1 cellular context compared by ENCODE assay signal in the genomic region with DNA sequence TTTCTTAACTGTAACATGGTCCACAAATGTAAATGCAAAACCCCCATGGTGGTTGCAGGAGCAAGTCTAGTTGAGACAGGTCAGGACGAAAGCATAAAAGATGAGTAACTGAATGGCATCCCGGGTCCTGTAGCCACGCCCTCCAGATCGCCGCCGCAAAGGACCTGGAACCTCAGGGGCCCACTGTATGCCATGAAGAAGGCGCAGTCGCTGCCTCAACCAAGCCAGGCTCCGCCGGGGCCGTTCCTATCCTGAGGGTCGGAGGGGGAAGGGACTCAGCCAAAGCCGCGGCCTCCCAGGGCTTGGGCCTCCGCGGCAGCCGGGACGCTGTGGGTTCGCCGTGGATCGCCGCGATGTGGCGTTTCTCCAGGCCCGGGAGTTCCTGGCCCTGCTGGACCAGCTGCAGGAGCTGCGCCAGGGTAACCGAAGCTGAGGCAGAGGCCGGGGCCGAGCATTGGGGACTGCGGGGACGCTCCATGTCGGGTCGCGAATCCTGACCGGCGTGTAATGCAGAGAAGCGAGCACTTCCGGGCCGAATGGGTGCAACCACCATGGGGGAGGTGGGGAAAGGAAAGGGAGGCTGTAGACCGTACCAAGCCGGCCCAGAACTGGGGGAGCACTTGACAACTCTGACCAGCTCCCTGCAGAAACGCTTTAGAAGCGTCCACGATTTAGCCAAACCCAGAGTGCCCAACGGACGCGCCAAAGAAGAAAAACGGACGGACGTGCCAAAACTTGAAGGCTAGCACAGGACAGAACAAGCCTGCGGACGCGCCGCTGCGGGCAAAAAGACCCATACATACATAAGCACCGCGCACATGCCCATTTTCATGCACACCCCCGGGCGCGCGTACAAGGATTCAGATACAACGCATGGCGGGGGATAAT.
TF ChIP-seq lines count a peak whose summit lies in the region.

No MANE protein-coding gene starts in this region.

TF ChIP-seq in HepG2, 621 proteins besides CTCF, POLR2A, EP300 and RAD21 (continued from another document and continues in another):
- TF ChIP-seq, protein P1, sequence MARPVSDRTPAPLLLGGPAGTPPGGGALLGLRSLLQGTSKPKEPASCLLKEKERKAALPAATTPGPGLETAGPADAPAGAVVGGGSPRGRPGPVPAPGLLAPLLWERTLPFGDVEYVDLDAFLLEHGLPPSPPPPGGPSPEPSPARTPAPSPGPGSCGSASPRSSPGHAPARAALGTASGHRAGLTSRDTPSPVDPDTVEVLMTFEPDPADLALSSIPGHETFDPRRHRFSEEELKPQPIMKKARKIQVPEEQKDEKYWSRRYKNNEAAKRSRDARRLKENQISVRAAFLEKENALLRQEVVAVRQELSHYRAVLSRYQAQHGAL (CRISPR knock-in tag; IDR thresholded peaks at IDR 0.05; ENCODE audit: not compliant biosample characterization) = peak; percentile 47
- TF ChIP-seq, protein P2, sequence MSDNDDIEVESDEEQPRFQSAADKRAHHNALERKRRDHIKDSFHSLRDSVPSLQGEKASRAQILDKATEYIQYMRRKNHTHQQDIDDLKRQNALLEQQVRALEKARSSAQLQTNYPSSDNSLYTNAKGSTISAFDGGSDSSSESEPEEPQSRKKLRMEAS (IDR thresholded peaks at IDR 0.05) = peak; percentile 74; the same call in 1 of the 2 replicates
- TF ChIP-seq, protein P3, sequence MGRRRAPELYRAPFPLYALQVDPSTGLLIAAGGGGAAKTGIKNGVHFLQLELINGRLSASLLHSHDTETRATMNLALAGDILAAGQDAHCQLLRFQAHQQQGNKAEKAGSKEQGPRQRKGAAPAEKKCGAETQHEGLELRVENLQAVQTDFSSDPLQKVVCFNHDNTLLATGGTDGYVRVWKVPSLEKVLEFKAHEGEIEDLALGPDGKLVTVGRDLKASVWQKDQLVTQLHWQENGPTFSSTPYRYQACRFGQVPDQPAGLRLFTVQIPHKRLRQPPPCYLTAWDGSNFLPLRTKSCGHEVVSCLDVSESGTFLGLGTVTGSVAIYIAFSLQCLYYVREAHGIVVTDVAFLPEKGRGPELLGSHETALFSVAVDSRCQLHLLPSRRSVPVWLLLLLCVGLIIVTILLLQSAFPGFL (CRISPR knock-in tag; IDR thresholded peaks at IDR 0.05) = no peak
- TF ChIP-seq ONECUT2 (CRISPR knock-in tag; IDR thresholded peaks at IDR 0.05) = peak; percentile 39
- peak; percentile 99 for TF ChIP-seq ZNF350 (CRISPR knock-in tag; IDR thresholded peaks at IDR 0.05; ENCODE audit: borderline replicate concordance, low read depth)
- TF ChIP-seq NFATC3 (CRISPR knock-in tag; IDR thresholded peaks at IDR 0.05) = no peak
- TF ChIP-seq ZMYM2 (CRISPR knock-in tag; IDR thresholded peaks at IDR 0.05) = peak; percentile 87; the same call in 1 of the 2 replicates
- peak; percentile 94 for TF ChIP-seq POLR2AphosphoS5 (IDR thresholded peaks at IDR 0.05; ENCODE audit: low read depth, low read length)
- TF ChIP-seq, protein P4, sequence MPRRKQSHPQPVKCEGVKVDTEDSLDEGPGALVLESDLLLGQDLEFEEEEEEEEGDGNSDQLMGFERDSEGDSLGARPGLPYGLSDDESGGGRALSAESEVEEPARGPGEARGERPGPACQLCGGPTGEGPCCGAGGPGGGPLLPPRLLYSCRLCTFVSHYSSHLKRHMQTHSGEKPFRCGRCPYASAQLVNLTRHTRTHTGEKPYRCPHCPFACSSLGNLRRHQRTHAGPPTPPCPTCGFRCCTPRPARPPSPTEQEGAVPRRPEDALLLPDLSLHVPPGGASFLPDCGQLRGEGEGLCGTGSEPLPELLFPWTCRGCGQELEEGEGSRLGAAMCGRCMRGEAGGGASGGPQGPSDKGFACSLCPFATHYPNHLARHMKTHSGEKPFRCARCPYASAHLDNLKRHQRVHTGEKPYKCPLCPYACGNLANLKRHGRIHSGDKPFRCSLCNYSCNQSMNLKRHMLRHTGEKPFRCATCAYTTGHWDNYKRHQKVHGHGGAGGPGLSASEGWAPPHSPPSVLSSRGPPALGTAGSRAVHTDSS (CRISPR knock-in tag; conservative IDR thresholded peaks at IDR 0.05) = 0 out of 2 replicates have a peak, but pooled peaks have one; percentile 11
- TF ChIP-seq, protein P5, sequence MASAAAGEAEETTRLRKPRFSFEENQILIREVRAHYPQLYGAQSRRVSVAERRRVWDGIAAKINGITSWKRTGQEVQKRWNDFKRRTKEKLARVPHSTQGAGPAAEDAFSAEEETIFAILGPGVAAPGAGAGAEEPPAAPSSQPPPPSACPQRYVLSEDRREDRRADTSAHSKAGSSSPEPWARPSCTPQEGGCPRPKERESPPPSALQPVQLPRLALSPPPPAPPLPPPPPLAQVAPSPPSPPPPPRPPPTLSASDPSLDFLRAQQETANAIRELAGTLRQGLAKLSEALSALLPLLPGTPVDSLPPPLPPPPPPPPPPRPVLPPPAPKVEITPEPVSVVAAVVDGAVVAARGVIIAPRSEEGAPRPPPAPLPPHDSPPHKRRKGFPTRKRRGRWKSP (CRISPR knock-in tag; IDR thresholded peaks at IDR 0.05) = peak; percentile 97
- peak; percentile 94; the same call in 1 of the 2 replicates for TF ChIP-seq ZNF235 (CRISPR knock-in tag; IDR thresholded peaks at IDR 0.05; ENCODE audit: borderline replicate concordance)
- peak; percentile 95 for TF ChIP-seq SSRP1 (CRISPR knock-in tag; IDR thresholded peaks at IDR 0.05)
- 0 out of 2 replicates have a peak, but pooled peaks have one; percentile 95 for TF ChIP-seq ZNF468 (CRISPR knock-in tag; IDR thresholded peaks at IDR 0.05)
- peak; percentile 68 for TF ChIP-seq POGZ (CRISPR knock-in tag; IDR thresholded peaks at IDR 0.05)
- TF ChIP-seq ZNF430 (CRISPR knock-in tag; IDR thresholded peaks at IDR 0.05) = peak; percentile 98
- TF ChIP-seq KLF16 (CRISPR knock-in tag; IDR thresholded peaks at IDR 0.05) = peak in 1 of 2 experiments; percentile 80; a peak in 2 of 4 replicates
- TF ChIP-seq, protein P6, sequence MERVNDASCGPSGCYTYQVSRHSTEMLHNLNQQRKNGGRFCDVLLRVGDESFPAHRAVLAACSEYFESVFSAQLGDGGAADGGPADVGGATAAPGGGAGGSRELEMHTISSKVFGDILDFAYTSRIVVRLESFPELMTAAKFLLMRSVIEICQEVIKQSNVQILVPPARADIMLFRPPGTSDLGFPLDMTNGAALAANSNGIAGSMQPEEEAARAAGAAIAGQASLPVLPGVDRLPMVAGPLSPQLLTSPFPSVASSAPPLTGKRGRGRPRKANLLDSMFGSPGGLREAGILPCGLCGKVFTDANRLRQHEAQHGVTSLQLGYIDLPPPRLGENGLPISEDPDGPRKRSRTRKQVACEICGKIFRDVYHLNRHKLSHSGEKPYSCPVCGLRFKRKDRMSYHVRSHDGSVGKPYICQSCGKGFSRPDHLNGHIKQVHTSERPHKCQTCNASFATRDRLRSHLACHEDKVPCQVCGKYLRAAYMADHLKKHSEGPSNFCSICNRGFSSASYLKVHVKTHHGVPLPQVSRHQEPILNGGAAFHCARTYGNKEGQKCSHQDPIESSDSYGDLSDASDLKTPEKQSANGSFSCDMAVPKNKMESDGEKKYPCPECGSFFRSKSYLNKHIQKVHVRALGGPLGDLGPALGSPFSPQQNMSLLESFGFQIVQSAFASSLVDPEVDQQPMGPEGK (CRISPR knock-in tag; IDR thresholded peaks at IDR 0.05) = peak; percentile 68
- TF ChIP-seq, protein P7, sequence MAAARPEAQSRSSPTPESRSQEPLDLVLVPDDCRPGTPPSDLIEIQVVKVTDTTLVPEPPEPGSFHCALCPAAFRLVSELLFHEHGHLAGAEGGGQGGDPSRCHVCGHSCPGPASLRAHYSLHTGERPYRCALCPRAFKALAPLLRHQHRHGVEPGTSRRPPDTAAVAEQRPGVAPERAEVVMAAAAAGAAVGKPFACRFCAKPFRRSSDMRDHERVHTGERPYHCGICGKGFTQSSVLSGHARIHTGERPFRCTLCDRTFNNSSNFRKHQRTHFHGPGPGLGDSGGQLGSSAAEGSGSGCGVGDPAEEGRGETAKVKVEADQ (CRISPR knock-in tag; IDR thresholded peaks at IDR 0.05; ENCODE audit: borderline replicate concordance) = peak; percentile 97
- TF ChIP-seq CHD4 (IDR thresholded peaks at IDR 0.05; ENCODE audit: borderline replicate concordance, low read length) = no peak
- TF ChIP-seq, protein P8, sequence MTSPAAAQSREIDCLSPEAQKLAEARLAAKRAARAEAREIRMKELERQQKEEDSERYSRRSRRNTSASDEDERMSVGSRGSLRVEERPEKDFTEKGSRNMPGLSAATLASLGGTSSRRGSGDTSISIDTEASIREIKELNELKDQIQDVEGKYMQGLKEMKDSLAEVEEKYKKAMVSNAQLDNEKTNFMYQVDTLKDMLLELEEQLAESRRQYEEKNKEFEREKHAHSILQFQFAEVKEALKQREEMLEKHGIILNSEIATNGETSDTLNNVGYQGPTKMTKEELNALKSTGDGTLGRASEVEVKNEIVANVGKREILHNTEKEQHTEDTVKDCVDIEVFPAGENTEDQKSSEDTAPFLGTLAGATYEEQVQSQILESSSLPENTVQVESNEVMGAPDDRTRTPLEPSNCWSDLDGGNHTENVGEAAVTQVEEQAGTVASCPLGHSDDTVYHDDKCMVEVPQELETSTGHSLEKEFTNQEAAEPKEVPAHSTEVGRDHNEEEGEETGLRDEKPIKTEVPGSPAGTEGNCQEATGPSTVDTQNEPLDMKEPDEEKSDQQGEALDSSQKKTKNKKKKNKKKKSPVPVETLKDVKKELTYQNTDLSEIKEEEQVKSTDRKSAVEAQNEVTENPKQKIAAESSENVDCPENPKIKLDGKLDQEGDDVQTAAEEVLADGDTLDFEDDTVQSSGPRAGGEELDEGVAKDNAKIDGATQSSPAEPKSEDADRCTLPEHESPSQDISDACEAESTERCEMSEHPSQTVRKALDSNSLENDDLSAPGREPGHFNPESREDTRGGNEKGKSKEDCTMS (CRISPR knock-in tag; conservative IDR thresholded peaks at IDR 0.05) = no peak
- no peak for TF ChIP-seq ZNF530 (CRISPR knock-in tag; IDR thresholded peaks at IDR 0.05; ENCODE audit: low read depth)
- TF ChIP-seq NRL (CRISPR knock-in tag; IDR thresholded peaks at IDR 0.05; ENCODE audit: borderline replicate concordance) = peak; percentile 98
- TF ChIP-seq ZNF138 (CRISPR knock-in tag; IDR thresholded peaks at IDR 0.05; ENCODE audit: low read depth) = peak; percentile 90
- TF ChIP-seq, protein P9, sequence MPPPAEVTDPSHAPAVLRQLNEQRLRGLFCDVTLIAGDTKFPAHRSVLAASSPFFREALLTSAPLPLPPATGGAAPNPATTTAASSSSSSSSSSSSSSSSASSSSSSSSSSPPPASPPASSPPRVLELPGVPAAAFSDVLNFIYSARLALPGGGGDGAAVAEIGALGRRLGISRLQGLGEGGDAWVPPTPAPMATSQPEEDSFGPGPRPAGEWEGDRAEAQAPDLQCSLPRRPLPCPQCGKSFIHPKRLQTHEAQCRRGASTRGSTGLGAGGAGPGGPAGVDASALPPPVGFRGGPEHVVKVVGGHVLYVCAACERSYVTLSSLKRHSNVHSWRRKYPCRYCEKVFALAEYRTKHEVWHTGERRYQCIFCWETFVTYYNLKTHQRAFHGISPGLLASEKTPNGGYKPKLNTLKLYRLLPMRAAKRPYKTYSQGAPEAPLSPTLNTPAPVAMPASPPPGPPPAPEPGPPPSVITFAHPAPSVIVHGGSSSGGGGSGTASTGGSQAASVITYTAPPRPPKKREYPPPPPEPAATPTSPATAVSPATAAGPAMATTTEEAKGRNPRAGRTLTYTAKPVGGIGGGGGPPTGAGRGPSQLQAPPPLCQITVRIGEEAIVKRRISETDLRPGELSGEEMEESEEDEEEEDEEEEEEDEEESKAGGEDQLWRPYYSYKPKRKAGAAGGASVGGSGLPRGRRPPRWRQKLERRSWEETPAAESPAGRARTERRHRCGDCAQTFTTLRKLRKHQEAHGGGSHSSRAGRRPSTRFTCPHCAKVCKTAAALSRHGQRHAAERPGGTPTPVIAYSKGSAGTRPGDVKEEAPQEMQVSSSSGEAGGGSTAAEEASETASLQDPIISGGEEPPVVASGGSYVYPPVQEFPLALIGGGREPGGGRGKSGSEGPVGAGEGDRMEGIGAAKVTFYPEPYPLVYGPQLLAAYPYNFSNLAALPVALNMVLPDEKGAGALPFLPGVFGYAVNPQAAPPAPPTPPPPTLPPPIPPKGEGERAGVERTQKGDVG (CRISPR knock-in tag; IDR thresholded peaks at IDR 0.05; ENCODE audit: borderline replicate concordance) = peak; percentile 89
- peak; percentile 95; the same call in 1 of the 2 replicates for TF ChIP-seq ZNF782 (CRISPR knock-in tag; IDR thresholded peaks at IDR 0.05; ENCODE audit: borderline replicate concordance)
- peak; percentile 65 for TF ChIP-seq ATF7 (IDR thresholded peaks at IDR 0.05)
- TF ChIP-seq ATF7 (CRISPR knock-in tag; IDR thresholded peaks at IDR 0.05) = peak; percentile 86
- TF ChIP-seq ZNF292 (CRISPR knock-in tag; IDR thresholded peaks at IDR 0.05; ENCODE audit: borderline replicate concordance, low read depth) = peak; percentile 96
- TF ChIP-seq ZNF264 (CRISPR knock-in tag; IDR thresholded peaks at IDR 0.05) = peak; percentile 80; the same call in 1 of the 2 replicates
- TF ChIP-seq GFI1 (CRISPR knock-in tag; IDR thresholded peaks at IDR 0.05; ENCODE audit: borderline replicate concordance) = peak; percentile 83
- TF ChIP-seq, protein P10, sequence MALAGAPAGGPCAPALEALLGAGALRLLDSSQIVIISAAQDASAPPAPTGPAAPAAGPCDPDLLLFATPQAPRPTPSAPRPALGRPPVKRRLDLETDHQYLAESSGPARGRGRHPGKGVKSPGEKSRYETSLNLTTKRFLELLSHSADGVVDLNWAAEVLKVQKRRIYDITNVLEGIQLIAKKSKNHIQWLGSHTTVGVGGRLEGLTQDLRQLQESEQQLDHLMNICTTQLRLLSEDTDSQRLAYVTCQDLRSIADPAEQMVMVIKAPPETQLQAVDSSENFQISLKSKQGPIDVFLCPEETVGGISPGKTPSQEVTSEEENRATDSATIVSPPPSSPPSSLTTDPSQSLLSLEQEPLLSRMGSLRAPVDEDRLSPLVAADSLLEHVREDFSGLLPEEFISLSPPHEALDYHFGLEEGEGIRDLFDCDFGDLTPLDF (CRISPR knock-in tag; IDR thresholded peaks at IDR 0.05) = peak; percentile 69
- no peak for TF ChIP-seq ADNP (CRISPR knock-in tag; IDR thresholded peaks at IDR 0.05)
